ENCODE assay signal across 8 cellular contexts in genomic region chr11:35391922-35392813, GRCh38. TPM values are rescaled to one million over a fixed set of nuclear protein-coding genes. Genes with fewer than 3 reads are reported as not detected.
A peak's percentile ranks its signal among the peaks of the same experiment; 100 is the strongest.
DNase-seq lines count a peak whose midpoint lies in the region; ATAC-seq lines count a peak whose summit lies in the region.

No MANE protein-coding gene starts in this region.

- no peak overlapping the region for H3K4me3 Mint-ChIP-seq in activated CD4-positive, alpha-beta T cell treated with anti-CD3 and anti-CD28 coated beads for 36 hours

- peak; percentile 64 for DNase-seq in GDM1 (lab: John Stamatoyannopoulos, UW)
- peak; percentile 85 for DNase-seq in NCI-H2227 (lab: John Stamatoyannopoulos, UW; ENCODE audit: unreplicated experiment)
- peak; percentile 91 for DNase-seq in activated CD4-positive, alpha-beta T cell treated with anti-CD3 and anti-CD28 coated beads for 36 hours
- peak; percentile 70 for DNase-seq in cerebellar cortex (ENCODE audit: low spot score)
- peak; percentile 74 for DNase-seq in kidney tubule cell (ENCODE audit: low spot score)
- DNase-seq in stimulated activated CD4-positive, alpha-beta T cell treated with anti-CD3 and anti-CD28 coated beads, Interleukin-1b, Interleukin-23, amount 100 ng/mL, for 4 hours (ENCODE audit: low read depth in 2 of 2): peak; percentile 91 to 93

- intact Hi-C loops in activated CD4-positive, alpha-beta T cell treated with anti-CD3 and anti-CD28 coated beads for 36 hours (cut with DNase I, micrococcal nuclease): loop anchor here (1.0 to 10.0 kb wide), 11 partner anchors 49 to 879 kb away; partner anchors contain the start of gene ELF5 (in 1 of the 2)

- no peaks in the 10 kb centered on the region for H3K36me3 Mint-ChIP-seq in activated CD4-positive, alpha-beta T cell treated with anti-CD3 and anti-CD28 coated beads for 36 hours (ENCODE audit: low read depth)

- H3K9me3 Mint-ChIP-seq in activated CD4-positive, alpha-beta T cell treated with anti-CD3 and anti-CD28 coated beads for 36 hours (ENCODE audit: low read depth): no peaks in the 10 kb centered on the region

- peaks cover 29% of the 10 kb centered on the region for H3K4me1 Mint-ChIP-seq in activated CD4-positive, alpha-beta T cell treated with anti-CD3 and anti-CD28 coated beads for 36 hours

- CTCF ChIA-PET in activated CD4-positive, alpha-beta T cell treated with anti-CD3 and anti-CD28 coated beads for 36 hours (lab: Charles Lee): interaction anchor here (0.5 to 7.3 kb wide), 42 partner anchors 11 to 1248 kb away, joined by 3 to 98 read pairs (median 3); no protein-coding TSS in a partner anchor

- ATAC-seq in HG02759 (IDR thresholded peaks at IDR 0.05; ENCODE audit: unreplicated experiment): peak; percentile 59
- peak; percentile 77 for ATAC-seq in activated CD4-positive, alpha-beta T cell treated with anti-CD3 and anti-CD28 coated beads for 36 hours
- ATAC-seq in GM21717 (IDR thresholded peaks at IDR 0.05; ENCODE audit: unreplicated experiment): no peak

- POLR2A ChIA-PET in activated CD4-positive, alpha-beta T cell treated with anti-CD3 and anti-CD28 coated beads for 36 hours (lab: Charles Lee): interaction anchor here (0.7 to 1.1 kb wide), 3 partner anchors 227 to 469 kb away, joined by 3 to 4 read pairs (median 3); no protein-coding TSS in a partner anchor

- H3K27me3 Mint-ChIP-seq in activated CD4-positive, alpha-beta T cell treated with anti-CD3 and anti-CD28 coated beads for 36 hours: no peaks in the 10 kb centered on the region

- H3K27ac Mint-ChIP-seq in activated CD4-positive, alpha-beta T cell treated with anti-CD3 and anti-CD28 coated beads for 36 hours: no peak overlapping the region

RNA-seq across cellular contexts. Expression of gene SLC1A2, which starts 27.2 kb away (rescaled TPM):
- not detected for total RNA-seq in activated CD4-positive, alpha-beta T cell treated with anti-CD3 and anti-CD28 coated beads for 36 hours
